ENCODE assay signal across 1 cellular context in genomic region chr2:218960196-218961165, GRCh38.
TF ChIP-seq lines count a peak whose summit lies in the region.

No MANE protein-coding gene starts in this region.

TF ChIP-seq in SK-N-SH treated with all-trans-retinoic acid at 6 μM for 48 hours, 23 proteins besides CTCF, POLR2A, EP300 and RAD21 (continued from another document):
- no peak for TF ChIP-seq TSHZ2 (CRISPR knock-in tag; IDR thresholded peaks at IDR 0.05)
- no peak for TF ChIP-seq GLIS3 (CRISPR knock-in tag; IDR thresholded peaks at IDR 0.05)
- TF ChIP-seq BACH2 (CRISPR knock-in tag; IDR thresholded peaks at IDR 0.05; ENCODE audit: borderline replicate concordance), result no peak
- TF ChIP-seq SNAI2 (CRISPR knock-in tag; IDR thresholded peaks at IDR 0.05), result no peak
- no peak for TF ChIP-seq ISL1 (CRISPR knock-in tag; IDR thresholded peaks at IDR 0.05)
- TF ChIP-seq OSR1 (CRISPR knock-in tag; IDR thresholded peaks at IDR 0.05), result no peak
